14 cellular contexts compared by ENCODE assay signal in the genomic region with DNA sequence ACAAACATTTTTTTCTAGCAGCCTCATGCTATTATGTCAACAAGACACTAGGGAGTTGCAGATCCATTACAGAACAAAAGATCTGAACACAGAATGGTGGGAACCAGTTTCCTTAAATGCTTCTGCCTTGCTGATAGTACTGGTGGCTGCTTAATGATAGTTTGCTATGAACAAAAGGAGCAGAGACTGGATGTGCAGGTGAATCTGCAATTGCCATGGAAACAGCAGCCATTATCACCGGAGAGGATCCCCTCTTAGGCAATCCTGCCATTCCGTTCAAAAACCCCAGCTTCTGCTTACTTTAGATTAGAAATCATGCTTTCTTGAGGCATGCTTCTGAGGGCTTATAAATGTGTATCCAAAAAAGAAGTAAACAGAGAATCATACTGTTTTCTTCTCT.
"Had no signal": no experiment of that assay in that cellular context is flagged by ENCODE, and none has a peak within 500 bp of the region (broad histone marks: within the 10 kb centered on the region; RNA-seq: fewer than 3 reads in every experiment).

No MANE protein-coding gene starts in this region.

- H3K9me3 ChIP-seq: ascending aorta, esophagus muscularis mucosa, suprapubic skin, upper lobe of right lung had no signal

- H3K27me3 ChIP-seq: ascending aorta, esophagus muscularis mucosa, suprapubic skin, upper lobe of right lung had no signal

- H3K4me3 ChIP-seq: ascending aorta, esophagus muscularis mucosa, suprapubic skin, upper lobe of right lung had no signal

- ATAC-seq: activated CD8-positive, alpha-beta memory T cell treated with anti-CD3 and anti-CD28 coated beads, Interleukin-2, amount 10 ng/mL, durations not matched to agents 7 days and 5 days; activated naive CD8-positive, alpha-beta T cell treated with anti-CD3 and anti-CD28 coated beads, Interleukin-2, amount 50 U/mL, for 24 hours; activated T-cell treated with anti-CD3 and anti-CD28 coated beads, Interleukin-2, amount 50 U/mL, for 72 hours; stimulated activated naive CD8-positive, alpha-beta T cell treated with anti-CD3 and anti-CD28 coated beads, Interleukin-15, Interleukin-2, amounts not matched to agents 100 U/mL and 50 U/mL, for 24 hours; upper lobe of right lung had no signal

- DNase-seq: activated CD4-positive, alpha-beta T cell treated with anti-CD3 and anti-CD28 coated beads, Interleukin-2, amount 50 U/mL, for 4 hours; activated CD4-positive, CD25-positive, alpha-beta regulatory T cell treated with anti-CD3 and anti-CD28 coated beads, Interleukin-2, amount 50 U/mL, for 72 hours; activated CD8-positive, alpha-beta memory T cell treated with anti-CD3 and anti-CD28 coated beads, Interleukin-2, amount 10 ng/mL, durations not matched to agents 7 days and 5 days; activated naive CD4-positive, alpha-beta T cell; activated naive CD8-positive, alpha-beta T cell treated with anti-CD3 and anti-CD28 coated beads, Interleukin-2, amount 50 U/mL, for 24 hours; activated T-cell treated with anti-CD3 and anti-CD28 coated beads, Interleukin-2, amount 50 U/mL, for 72 hours; glutamatergic neuron; stimulated activated CD4-positive, alpha-beta T cell treated with anti-CD3 and anti-CD28 coated beads, Interleukin-2, amount 100 ng/mL, for 48 hours; stimulated activated naive CD8-positive, alpha-beta T cell treated with anti-CD3 and anti-CD28 coated beads, Interleukin-15, Interleukin-2, amounts not matched to agents 100 U/mL and 50 U/mL, for 24 hours; upper lobe of right lung had no signal

- H3K27ac ChIP-seq: ascending aorta, esophagus muscularis mucosa, suprapubic skin, upper lobe of right lung had no signal

- H3K4me1 ChIP-seq: ascending aorta, esophagus muscularis mucosa, suprapubic skin, upper lobe of right lung had no signal

- FAIRE-seq: endometrium had no signal

- H3K36me3 ChIP-seq: ascending aorta, esophagus muscularis mucosa, suprapubic skin, upper lobe of right lung had no signal
